In genomic region chr6:84093405-84094049, GRCh38 we compare ENCODE assay signal across 14 cellular contexts. TPM values are rescaled to one million over a fixed set of nuclear protein-coding genes. Genes with fewer than 3 reads are reported as not detected.
DNase-seq lines count a peak whose midpoint lies in the region; ATAC-seq and TF ChIP-seq lines count a peak whose summit lies in the region.
"Had no signal": no experiment of that assay in that cellular context is flagged by ENCODE, and none has a peak within 500 bp of the region (broad histone marks: within the 10 kb centered on the region; RNA-seq: fewer than 3 reads in every experiment).

No MANE protein-coding gene starts in this region.

- TF ChIP-seq CTCF in ascending aorta (IDR thresholded peaks at IDR 0.05) (no peak), neural progenitor cell (IDR thresholded peaks at IDR 0.05) (no peak)

- H3K9ac ChIP-seq in neural progenitor cell = no peak overlapping the region
- H3K9ac ChIP-seq: parathyroid adenoma had no signal

- H3K36me3 Mint-ChIP-seq in neural progenitor cell = no peaks in the 10 kb centered on the region

- H3K27ac Mint-ChIP-seq in neural progenitor cell = no peak overlapping the region

- H3K9me3 ChIP-seq in ascending aorta = peaks cover 0 to 8% of the 10 kb centered on the region in 2 donors
- H3K9me3 ChIP-seq in neural progenitor cell (ENCODE audit: low read depth) = no peaks in the 10 kb centered on the region
- H3K9me3 ChIP-seq: gastrocnemius medialis had no signal

- H2AFZ ChIP-seq in neural progenitor cell (replicated peaks) = no peak overlapping the region
- H2AFZ ChIP-seq: parathyroid adenoma had no signal

- H3K4me1 ChIP-seq in ascending aorta (peaks cover 2 to 21% of the 10 kb centered on the region in 2 donors), neural progenitor cell (no peaks in the 10 kb centered on the region)
- H3K4me1 ChIP-seq: gastrocnemius medialis, parathyroid adenoma had no signal

- no peaks in the 10 kb centered on the region for H3K79me2 ChIP-seq in neural progenitor cell (ENCODE audit: low read depth)
- H3K79me2 ChIP-seq: parathyroid adenoma had no signal

- peaks cover 4% of the 10 kb centered on the region for H3K27me3 Mint-ChIP-seq in neural progenitor cell (ENCODE audit: insufficient read depth, low read depth)

- no peak overlapping the region for H3K4me3 Mint-ChIP-seq in neural progenitor cell

- H3K4me3 ChIP-seq in ascending aorta = no peak overlapping the region
- no peak overlapping the region for H3K4me3 ChIP-seq in neural progenitor cell
- H3K4me3 ChIP-seq: gastrocnemius medialis had no signal

- no peaks in the 10 kb centered on the region for H3K9me3 Mint-ChIP-seq in neural progenitor cell

- no peak overlapping the region for H3K4me2 ChIP-seq in neural progenitor cell

- no peaks in the 10 kb centered on the region for H3K4me1 Mint-ChIP-seq in neural progenitor cell

- no peaks in the 10 kb centered on the region for H3K36me3 ChIP-seq in ascending aorta
- no peaks in the 10 kb centered on the region for H3K36me3 ChIP-seq in neural progenitor cell
- H3K36me3 ChIP-seq: gastrocnemius medialis had no signal

- ATAC-seq in GM21447 (IDR thresholded peaks at IDR 0.05; ENCODE audit: unreplicated experiment) = peak; percentile 47
- ATAC-seq: gastrocnemius medialis, left ventricle myocardium superior, Panc1 had no signal

- intact Hi-C loops in ascending aorta (cut with DNase I) (loop anchor here (2.0 to 5.0 kb wide), 3 partner anchors 61 to 109 kb away; partner anchors contain the start of gene MRAP2), posterior cingulate gyrus (cut with DNase I) (no loop called here)

- peak overlapping the region; percentile 45 to 63 for H3K27ac ChIP-seq in ascending aorta
- H3K27ac ChIP-seq in neural progenitor cell = no peak overlapping the region
- H3K27ac ChIP-seq: gastrocnemius medialis, parathyroid adenoma had no signal

- H4K20me1 ChIP-seq in neural progenitor cell (ENCODE audit: low read depth) = no peaks in the 10 kb centered on the region

- H3K27me3 ChIP-seq in ascending aorta = no peaks in the 10 kb centered on the region
- H3K27me3 ChIP-seq in neural progenitor cell = no peaks in the 10 kb centered on the region
- H3K27me3 ChIP-seq: gastrocnemius medialis had no signal

- H3F3A ChIP-seq in neural progenitor cell (ENCODE audit: low read depth) = no peaks in the 10 kb centered on the region

- DNase-seq in M059J (ENCODE audit: low read depth) (peak; percentile 32), ascending aorta (ENCODE audit: low spot score in 2 of 2) (no peak), posterior cingulate gyrus (no peak), NCI-H774 (lab: John Stamatoyannopoulos, UW) (no peak), NCI-H2196 treated with DMSO at 0.1 percent for 48 hours (lab: John Stamatoyannopoulos, UW; ENCODE audit: unreplicated experiment) (no peak), neural progenitor cell (ENCODE audit: low spot score) (no peak)
- DNase-seq: Calu3; gastrocnemius medialis; left ventricle myocardium superior; NCI-H146; stimulated activated CD4-positive, alpha-beta T cell treated with anti-CD3 and anti-CD28 coated beads, Interleukin-2, amount 100 ng/mL, for 48 hours had no signal

RNA-seq across cellular contexts. Expression of gene MRAP2, which starts 60.0 kb away (rescaled TPM):
- total RNA-seq in M059J (2014; rRNA removed; shearing (Covaris generic)) = 0.05 and 0.12 TPM in 2 replicates
- 47.3 TPM for total RNA-seq in ascending aorta
- total RNA-seq in neural progenitor cell (ENCODE audit: low replicate concordance) = 0.59 and 0.75 TPM in 2 replicates
- total RNA-seq: left ventricle myocardium superior had no signal

Comparison
In these comparisons a context has a peak if more than half of its experiments do, and no peak if none do; other contexts are left out.
1. RNA of gene MRAP2, which starts 60.0 kb away (total RNA-seq): 47.3 TPM in ascending aorta (single experiment); 0.59 to 0.75 TPM in neural progenitor cell and 0.05 to 0.12 TPM in M059J; every median in the first group is over 10 times any median in the second.